Comparison of ENCODE assay signal across 24 cellular contexts in the genomic region with DNA sequence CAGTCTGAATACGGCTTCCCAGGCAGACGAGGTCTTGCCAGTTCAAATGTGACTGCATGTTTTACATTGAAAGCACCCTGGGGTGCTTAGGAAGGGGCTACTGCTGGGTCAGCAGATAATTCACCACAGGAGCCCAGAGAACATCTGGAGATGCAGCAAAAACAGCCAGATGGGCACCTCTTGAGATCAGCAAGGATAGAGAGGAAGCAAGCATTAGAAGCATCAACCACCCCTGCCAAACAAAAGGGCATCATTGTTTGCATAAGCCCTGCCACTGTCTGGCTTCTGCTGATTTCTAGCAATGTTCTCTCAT.
"Had no signal": no experiment of that assay in that cellular context is flagged by ENCODE, and none has a peak within 500 bp of the region (broad histone marks: within the 10 kb centered on the region; RNA-seq: fewer than 3 reads in every experiment).

No MANE protein-coding gene starts in this region.

- H3K79me2 ChIP-seq: parathyroid adenoma had no signal

- H2AFZ ChIP-seq: parathyroid adenoma had no signal

- H3K4me1 Mint-ChIP-seq: activated CD4-positive, alpha-beta memory T cell treated with anti-CD3 and anti-CD28 coated beads, Interleukin-2, amount 10 ng/mL, durations not matched to agents 7 days and 5 days; activated CD4-positive, alpha-beta T cell treated with anti-CD3 and anti-CD28 coated beads, Interleukin-2, amount 10 ng/mL, durations not matched to agents 24 days and 14 days; activated naive CD8-positive, alpha-beta T cell treated with anti-CD3 and anti-CD28 coated beads, Interleukin-2, amount 50 U/mL, for 24 hours had no signal

- H3K4me3 Mint-ChIP-seq: activated CD4-positive, alpha-beta memory T cell treated with anti-CD3 and anti-CD28 coated beads, Interleukin-2, amount 10 ng/mL, durations not matched to agents 7 days and 5 days; activated CD4-positive, alpha-beta T cell treated with anti-CD3 and anti-CD28 coated beads, Interleukin-2, amount 10 ng/mL, durations not matched to agents 24 days and 14 days; activated naive CD8-positive, alpha-beta T cell treated with anti-CD3 and anti-CD28 coated beads, Interleukin-2, amount 50 U/mL, for 24 hours; natural killer cell treated with Interleukin-12 subunit alpha and Interleukin-12 subunit beta and Interleukin-15 and Interleukin-18, amount 100 ng/mL, for 72 hours; stimulated activated memory B cell treated with anti-CD40 and anti-IgM and Interleukin-4, amounts not matched to agents 10 μg/mL and 1 μg/mL and 100 μg/mL, for 72 hours; type B pancreatic cell had no signal

- H3K4me3 ChIP-seq: coronary artery, esophagus squamous epithelium, gastrocnemius medialis, left ventricle myocardium inferior, testis, vagina had no signal

- H3K36me3 Mint-ChIP-seq: natural killer cell treated with Interleukin-12 subunit alpha and Interleukin-12 subunit beta and Interleukin-15 and Interleukin-18, amount 100 ng/mL, for 72 hours; stimulated activated memory B cell treated with anti-CD40 and anti-IgM and Interleukin-4, amounts not matched to agents 10 μg/mL and 1 μg/mL and 100 μg/mL, for 72 hours; type B pancreatic cell had no signal

- DNase-seq: activated CD4-positive, alpha-beta memory T cell treated with anti-CD3 and anti-CD28 coated beads, Interleukin-2, amount 10 ng/mL, durations not matched to agents 7 days and 5 days; activated CD4-positive, alpha-beta T cell treated with anti-CD3 and anti-CD28 coated beads, Interleukin-2, amount 10 ng/mL, durations not matched to agents 24 days and 14 days; activated effector memory CD4-positive, alpha-beta T cell treated with anti-CD3 and anti-CD28 coated beads, Interleukin-2, amount 50 U/mL, for 16 hours; activated naive CD4-positive, alpha-beta T cell treated with anti-CD3 and anti-CD28 coated beads, Interleukin-2, amount 50 U/mL, for 16 hours; activated naive CD8-positive, alpha-beta T cell treated with anti-CD3 and anti-CD28 coated beads, Interleukin-2, amount 50 U/mL, for 24 hours; cerebellar nuclear complex; esophagus squamous epithelium; gastrocnemius medialis; head of caudate nucleus; hypothalamus; left ventricle myocardium inferior; mammary epithelial cell; nucleus accumbens; small intestine; stimulated activated CD4-positive, alpha-beta T cell treated with anti-CD3 and anti-CD28 coated beads, Interleukin-2, amount 100 ng/mL, for 24 hours; testis had no signal

- H3K27me3 ChIP-seq: testis, vagina had no signal

- ATAC-seq: activated CD4-positive, CD25-positive, alpha-beta regulatory T cell treated with anti-CD3 and anti-CD28 coated beads, Interleukin-2, amount 50 U/mL, for 24 hours; activated naive CD8-positive, alpha-beta T cell treated with anti-CD3 and anti-CD28 coated beads, Interleukin-2, amount 50 U/mL, for 24 hours; gastrocnemius medialis; natural killer cell treated with Interleukin-12 subunit alpha and Interleukin-12 subunit beta and Interleukin-15 and Interleukin-18, amount 100 ng/mL, for 72 hours; sciatic nerve; stimulated activated memory B cell treated with anti-CD40 and anti-IgM and Interleukin-4, amounts not matched to agents 10 μg/mL and 1 μg/mL and 100 μg/mL, for 72 hours had no signal

- H3K27ac Mint-ChIP-seq: activated CD4-positive, alpha-beta memory T cell treated with anti-CD3 and anti-CD28 coated beads, Interleukin-2, amount 10 ng/mL, durations not matched to agents 7 days and 5 days; activated CD4-positive, alpha-beta T cell treated with anti-CD3 and anti-CD28 coated beads, Interleukin-2, amount 10 ng/mL, durations not matched to agents 24 days and 14 days; activated naive CD8-positive, alpha-beta T cell treated with anti-CD3 and anti-CD28 coated beads, Interleukin-2, amount 50 U/mL, for 24 hours; natural killer cell treated with Interleukin-12 subunit alpha and Interleukin-12 subunit beta and Interleukin-15 and Interleukin-18, amount 100 ng/mL, for 72 hours; stimulated activated memory B cell treated with anti-CD40 and anti-IgM and Interleukin-4, amounts not matched to agents 10 μg/mL and 1 μg/mL and 100 μg/mL, for 72 hours; type B pancreatic cell had no signal

- H3K4me1 ChIP-seq: esophagus squamous epithelium, gastrocnemius medialis, left ventricle myocardium inferior, parathyroid adenoma, testis, vagina had no signal

- H3K27me3 Mint-ChIP-seq: stimulated activated memory B cell treated with anti-CD40 and anti-IgM and Interleukin-4, amounts not matched to agents 10 μg/mL and 1 μg/mL and 100 μg/mL, for 72 hours had no signal

- H3K9me3 Mint-ChIP-seq: activated CD4-positive, alpha-beta memory T cell treated with anti-CD3 and anti-CD28 coated beads, Interleukin-2, amount 10 ng/mL, durations not matched to agents 7 days and 5 days; activated CD4-positive, alpha-beta T cell treated with anti-CD3 and anti-CD28 coated beads, Interleukin-2, amount 10 ng/mL, durations not matched to agents 24 days and 14 days; activated naive CD8-positive, alpha-beta T cell treated with anti-CD3 and anti-CD28 coated beads, Interleukin-2, amount 50 U/mL, for 24 hours; natural killer cell treated with Interleukin-12 subunit alpha and Interleukin-12 subunit beta and Interleukin-15 and Interleukin-18, amount 100 ng/mL, for 72 hours; type B pancreatic cell had no signal

- H3K36me3 ChIP-seq: esophagus squamous epithelium, gastrocnemius medialis, left ventricle myocardium inferior, vagina had no signal

- H3K27ac ChIP-seq: coronary artery, esophagus squamous epithelium, gastrocnemius medialis, left ventricle myocardium inferior, parathyroid adenoma, testis, vagina had no signal

- H3K9me3 ChIP-seq: esophagus squamous epithelium, gastrocnemius medialis, testis, vagina had no signal

- H3K9ac ChIP-seq: parathyroid adenoma had no signal
